In genomic region chr6:62323818-62324217, GRCh38 we compare ENCODE assay signal across 29 cellular contexts. TPM values are rescaled to one million over a fixed set of nuclear protein-coding genes. Genes with fewer than 3 reads are reported as not detected.
"Had no signal": no experiment of that assay in that cellular context is flagged by ENCODE, and none has a peak within 500 bp of the region (broad histone marks: within the 10 kb centered on the region; RNA-seq: fewer than 3 reads in every experiment).

No MANE protein-coding gene starts in this region.

- H3K36me3 ChIP-seq: esophagus muscularis mucosa, heart left ventricle, neutrophil, prostate gland, upper lobe of right lung had no signal

- H3K36me3 Mint-ChIP-seq: activated naive CD8-positive, alpha-beta T cell treated with anti-CD3 and anti-CD28 coated beads, Interleukin-2, amount 10 ng/mL, durations not matched to agents 7 days and 5 days; naive thymus-derived CD4-positive, alpha-beta T cell; stimulated activated effector memory CD8-positive, alpha-beta T cell treated with anti-CD3 and anti-CD28 coated beads, Interleukin-12 subunit alpha, Interleukin-12 subunit beta, amount 100 ng/mL, for 72 hours had no signal

- H3K4me3 Mint-ChIP-seq: activated naive CD4-positive, alpha-beta T cell treated with anti-CD3 and anti-CD28 coated beads for 36 hours; activated naive CD8-positive, alpha-beta T cell treated with anti-CD3 and anti-CD28 coated beads, Interleukin-2, amount 10 ng/mL, durations not matched to agents 7 days and 5 days; immature natural killer cell; naive thymus-derived CD4-positive, alpha-beta T cell; stimulated activated effector memory CD8-positive, alpha-beta T cell treated with anti-CD3 and anti-CD28 coated beads, Interleukin-12 subunit alpha, Interleukin-12 subunit beta, amount 100 ng/mL, for 72 hours; stimulated activated naive CD8-positive, alpha-beta T cell treated with anti-CD3 and anti-CD28 coated beads, Interleukin-15, amount 100 ng/mL, for 72 hours; T-helper 1 cell treated with Interleukin-12 subunit alpha and Interleukin-12 subunit beta and Interleukin-4 antibody, amounts not matched to agents 30 μg/mL and 1 μg/mL, for 36 hours had no signal

- H3K9me3 Mint-ChIP-seq: activated naive CD8-positive, alpha-beta T cell treated with anti-CD3 and anti-CD28 coated beads, Interleukin-2, amount 10 ng/mL, durations not matched to agents 7 days and 5 days; T-helper 1 cell treated with Interleukin-12 subunit alpha and Interleukin-12 subunit beta and Interleukin-4 antibody, amounts not matched to agents 30 μg/mL and 1 μg/mL, for 36 hours had no signal

- H3K27me3 ChIP-seq: esophagus muscularis mucosa, foreskin keratinocyte, heart left ventricle, neutrophil, upper lobe of right lung had no signal

- H3K4me3 ChIP-seq: esophagus muscularis mucosa, heart left ventricle, prostate gland, skin epidermis, upper lobe of right lung had no signal

- H3K4me1 Mint-ChIP-seq: activated naive CD8-positive, alpha-beta T cell treated with anti-CD3 and anti-CD28 coated beads, Interleukin-2, amount 10 ng/mL, durations not matched to agents 7 days and 5 days; immature natural killer cell; naive thymus-derived CD4-positive, alpha-beta T cell; stimulated activated effector memory CD8-positive, alpha-beta T cell treated with anti-CD3 and anti-CD28 coated beads, Interleukin-12 subunit alpha, Interleukin-12 subunit beta, amount 100 ng/mL, for 72 hours; stimulated activated naive CD8-positive, alpha-beta T cell treated with anti-CD3 and anti-CD28 coated beads, Interleukin-15, amount 100 ng/mL, for 72 hours had no signal

- H3K9me3 ChIP-seq: esophagus muscularis mucosa, neutrophil, prostate gland, upper lobe of right lung had no signal

- H3K27ac Mint-ChIP-seq: activated naive CD4-positive, alpha-beta T cell treated with anti-CD3 and anti-CD28 coated beads for 36 hours; activated naive CD8-positive, alpha-beta T cell treated with anti-CD3 and anti-CD28 coated beads, Interleukin-2, amount 10 ng/mL, durations not matched to agents 7 days and 5 days; immature natural killer cell; naive thymus-derived CD4-positive, alpha-beta T cell; stimulated activated effector memory CD8-positive, alpha-beta T cell treated with anti-CD3 and anti-CD28 coated beads, Interleukin-12 subunit alpha, Interleukin-12 subunit beta, amount 100 ng/mL, for 72 hours; stimulated activated naive CD8-positive, alpha-beta T cell treated with anti-CD3 and anti-CD28 coated beads, Interleukin-15, amount 100 ng/mL, for 72 hours; T-helper 1 cell treated with Interleukin-12 subunit alpha and Interleukin-12 subunit beta and Interleukin-4 antibody, amounts not matched to agents 30 μg/mL and 1 μg/mL, for 36 hours had no signal

- H3K27me3 Mint-ChIP-seq: activated naive CD8-positive, alpha-beta T cell treated with anti-CD3 and anti-CD28 coated beads, Interleukin-2, amount 10 ng/mL, durations not matched to agents 7 days and 5 days; naive thymus-derived CD4-positive, alpha-beta T cell; stimulated activated naive CD8-positive, alpha-beta T cell treated with anti-CD3 and anti-CD28 coated beads, Interleukin-15, amount 100 ng/mL, for 72 hours had no signal

- H3K27ac ChIP-seq: esophagus muscularis mucosa, foreskin keratinocyte, heart left ventricle, neutrophil, prostate gland, skin epidermis, upper lobe of right lung, VCaP had no signal

- DNase-seq: activated CD4-positive, alpha-beta T cell treated with anti-CD3 and anti-CD28 coated beads for 4 hours; activated CD4-positive, alpha-beta T cell treated with anti-CD3 and anti-CD28 coated beads, Interleukin-2, amount 50 U/mL, for 4 hours; activated effector memory CD4-positive, alpha-beta T cell treated with Interleukin-2 at 50 U/mL for 16 hours; activated naive CD4-positive, alpha-beta T cell treated with anti-CD3 and anti-CD28 coated beads for 36 hours; activated naive CD8-positive, alpha-beta T cell treated with anti-CD3 and anti-CD28 coated beads, Interleukin-2, amount 10 ng/mL, durations not matched to agents 7 days and 5 days; central memory CD4-positive, alpha-beta T cell; foreskin keratinocyte; heart left ventricle; hypothalamus; immature natural killer cell; kidney; left colon; midbrain; naive thymus-derived CD4-positive, alpha-beta T cell; retina; stimulated activated CD4-positive, alpha-beta T cell treated with anti-CD3 and anti-CD28 coated beads, Interleukin-4, amount 100 ng/mL, for 24 hours; stimulated activated naive CD8-positive, alpha-beta T cell treated with anti-CD3 and anti-CD28 coated beads, Interleukin-15, amount 100 ng/mL, for 72 hours; substantia nigra; T-helper 9 cell; upper lobe of right lung had no signal

- ATAC-seq: foreskin keratinocyte; heart left ventricle; left colon; naive thymus-derived CD4-positive, alpha-beta T cell; sciatic nerve; stimulated activated effector memory CD8-positive, alpha-beta T cell treated with anti-CD3 and anti-CD28 coated beads, Interleukin-12 subunit alpha, Interleukin-12 subunit beta, amount 100 ng/mL, for 72 hours; stimulated activated naive CD8-positive, alpha-beta T cell treated with anti-CD3 and anti-CD28 coated beads, Interleukin-15, amount 100 ng/mL, for 72 hours; upper lobe of right lung had no signal

- H3K4me1 ChIP-seq: foreskin keratinocyte, prostate gland, upper lobe of right lung had no signal

RNA-seq across cellular contexts. Expression of gene KHDRBS2, which starts 37.8 kb away (rescaled TPM):
- total RNA-seq: activated naive CD4-positive, alpha-beta T cell treated with anti-CD3 and anti-CD28 coated beads for 36 hours; activated naive CD8-positive, alpha-beta T cell treated with anti-CD3 and anti-CD28 coated beads, Interleukin-2, amount 10 ng/mL, durations not matched to agents 7 days and 5 days; foreskin keratinocyte; osteocyte had no signal
- polyA plus RNA-seq: foreskin keratinocyte; heart left ventricle; immature natural killer cell; naive thymus-derived CD4-positive, alpha-beta T cell had no signal
